In genomic region chr11:133835258-133836075, GRCh38 we compare ENCODE assay signal across 9 cellular contexts. TPM values are rescaled to one million over a fixed set of nuclear protein-coding genes. Genes with fewer than 3 reads are reported as not detected.
DNase-seq lines count a peak whose midpoint lies in the region; ATAC-seq, FAIRE-seq and TF ChIP-seq lines count a peak whose summit lies in the region.
"Had no signal": no experiment of that assay in that cellular context is flagged by ENCODE, and none has a peak within 500 bp of the region (broad histone marks: within the 10 kb centered on the region; RNA-seq: fewer than 3 reads in every experiment).

No MANE protein-coding gene starts in this region.

- no peaks in the 10 kb centered on the region for H3K27me3 ChIP-seq in colonic mucosa
- no peaks in the 10 kb centered on the region for H3K27me3 ChIP-seq in upper lobe of right lung
- H3K27me3 ChIP-seq: Peyer's patch had no signal

- H3K4me1 ChIP-seq in colonic mucosa (no peaks in the 10 kb centered on the region), upper lobe of right lung (no peaks in the 10 kb centered on the region)
- H3K4me1 ChIP-seq: Peyer's patch had no signal

- H3K4me3 ChIP-seq in colonic mucosa (no peak overlapping the region), upper lobe of right lung (no peak overlapping the region)
- H3K4me3 ChIP-seq: Peyer's patch had no signal

- H3K27ac ChIP-seq in colonic mucosa (no peak overlapping the region), upper lobe of right lung (no peak overlapping the region)
- H3K27ac ChIP-seq: Peyer's patch had no signal

- H3K36me3 ChIP-seq in colonic mucosa (no peaks in the 10 kb centered on the region), upper lobe of right lung (no peaks in the 10 kb centered on the region)
- H3K36me3 ChIP-seq: Peyer's patch had no signal

- ATAC-seq in GM21619 (IDR thresholded peaks at IDR 0.05; ENCODE audit: unreplicated experiment) (peak; percentile 94), upper lobe of right lung (peak; percentile 58)

- no peak overlapping the region for H3K9ac ChIP-seq in colonic mucosa (ENCODE audit: low read depth in 2 of 2, low read length in 2 of 2)

- intact Hi-C loops in colonic mucosa (cut with DNase I) (no loop called here), upper lobe of right lung (cut with DNase I) (no loop called here)

- peak; percentile 63 for DNase-seq in A172 (ENCODE audit: low spot score)
- DNase-seq in EL, result peak; percentile 37
- peak; percentile 56 for DNase-seq in HuH-7 (ENCODE audit: low spot score)
- DNase-seq in RCC 7860 (ENCODE audit: low spot score), result peak; percentile 45
- DNase-seq in colonic mucosa, result no peak
- peak; percentile 68 for DNase-seq in medulla oblongata (ENCODE audit: extremely low spot score)
- no peak for DNase-seq in upper lobe of right lung

- TF ChIP-seq CTCF in colonic mucosa (IDR thresholded peaks at IDR 0.05), result peak; percentile 29
- TF ChIP-seq CTCF in upper lobe of right lung (IDR thresholded peaks at IDR 0.05), result peak; percentile 50

- H3K9me3 ChIP-seq in colonic mucosa (no peaks in the 10 kb centered on the region), upper lobe of right lung (no peaks in the 10 kb centered on the region)
- H3K9me3 ChIP-seq: Peyer's patch had no signal

- no peak for FAIRE-seq in RCC 7860 (lab: Jason Lieb, UNC)

RNA-seq across cellular contexts. Expression of gene SPATA19, which starts 9.8 kb away (rescaled TPM):
- not detected in 2 replicates for total RNA-seq in A172 (2014; rRNA removed; shearing (Covaris generic))
- total RNA-seq in colonic mucosa, result not detected
- total RNA-seq in upper lobe of right lung, result not detected
- total RNA-seq: Peyer's patch had no signal

Comparison
In these comparisons a context has a peak if more than half of its experiments do, and no peak if none do; other contexts are left out.
1. DNase-seq: peak in A172 (single experiment), EL (single experiment), HuH-7 (single experiment), RCC 7860 (single experiment) and medulla oblongata (single experiment); none in colonic mucosa (single experiment) and upper lobe of right lung (single experiment).